8 cellular contexts compared by ENCODE assay signal in the genomic region with DNA sequence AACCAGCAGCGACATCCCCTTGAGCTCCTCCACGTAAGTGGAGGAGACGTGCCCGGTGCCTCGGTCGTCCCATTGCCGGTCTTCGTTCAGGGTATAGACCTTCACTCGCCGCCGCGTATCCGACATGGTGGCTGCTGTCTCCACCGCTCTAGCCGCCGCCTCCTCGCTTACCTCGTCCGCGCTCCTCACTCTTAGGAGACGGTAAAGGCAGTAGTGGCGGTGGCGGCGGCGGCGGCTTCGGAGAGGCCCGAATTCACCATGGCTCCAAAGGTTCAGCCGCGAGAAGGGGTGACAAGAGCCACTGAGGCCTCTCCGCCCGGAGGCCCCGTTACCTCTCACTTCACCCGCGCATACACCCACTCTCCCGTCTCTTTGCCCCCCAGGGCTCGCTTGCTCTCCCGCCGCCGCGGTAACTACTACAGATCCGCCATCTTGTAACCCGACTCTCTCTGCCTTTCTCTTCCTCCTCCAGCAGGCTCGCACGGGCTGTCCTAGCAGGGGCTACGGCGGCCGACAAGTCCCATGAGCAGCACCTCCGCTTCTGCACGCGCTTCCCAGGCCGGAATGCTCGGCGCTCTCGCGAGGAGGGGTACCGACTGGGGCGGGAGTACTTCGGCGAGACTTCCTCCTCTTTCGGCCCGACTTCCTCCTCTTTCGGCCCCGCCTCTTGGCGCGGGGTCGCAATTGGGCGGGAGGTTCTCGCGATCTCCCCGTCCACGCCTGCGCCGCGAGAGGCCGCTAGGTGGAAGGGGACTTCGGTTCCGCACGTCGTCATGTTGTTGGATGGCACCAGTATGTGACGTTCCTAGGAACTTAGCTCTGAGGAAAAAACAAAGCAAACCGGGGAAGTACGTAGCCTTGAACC. TPM values are rescaled to one million over a fixed set of nuclear protein-coding genes. Genes with fewer than 3 reads are reported as not detected.
DNase-seq lines count a peak whose midpoint lies in the region; ATAC-seq, FAIRE-seq and TF ChIP-seq lines count a peak whose summit lies in the region.

A gene (minus strand): TSS at position 463 of the 865 bp plus-strand sequence. CDS start 337 bp downstream, at position 126.

- H3K9me3 ChIP-seq in H1 (ENCODE audit: insufficient read depth in 2 of 2, low read depth in 1 of 2, low read length in 1 of 2) = no peaks in the 10 kb centered on the region

- H3K23me2 ChIP-seq in H1 (ENCODE audit: low read depth, low read length) = 0 out of 2 replicates have a peak, but pooled peaks cover 5% of the 10 kb centered on the region

- FAIRE-seq in H1 (lab: Jason Lieb, UNC) = no peak

- DNase-seq in COLO829 (ENCODE audit: low spot score) = peak; percentile 99
- peak; percentile 95 for DNase-seq in HS-5 (ENCODE audit: low read depth)
- DNase-seq in NK-92 (lab: John Stamatoyannopoulos, UW; ENCODE audit: unreplicated experiment) = peak; percentile 87
- DNase-seq in activated CD8-positive, alpha-beta memory T cell treated with anti-CD3 and anti-CD28 coated beads for 24 hours = peak; percentile 98
- peak; percentile 95 to 99 for DNase-seq in H1 (ENCODE audit: low read depth in 1 of 2, low spot score in 2 of 2)
- DNase-seq in memory B cell (ENCODE audit: low spot score in 2 of 2) = peak; percentile 92 to 98
- DNase-seq in stimulated activated CD8-positive, alpha-beta memory T cell treated with anti-CD3 and anti-CD28 coated beads, Interleukin-12 subunit alpha, Interleukin-12 subunit beta, amount 100 ng/mL, for 24 hours (ENCODE audit: extremely low read depth) = peak; percentile 96

- CTCF ChIA-PET in H1 (lab: Charles Lee; ENCODE audit: partially characterized antibody) = interaction anchor here (0.5 to 1.0 kb wide), 2 partner anchors 9 to 491 kb away, joined by 3 to 5 read pairs; no protein-coding TSS in a partner anchor

- peak within 1 kb of the TSS; percentile 57 for H3K4ac ChIP-seq in H1 (replicated peaks; ENCODE audit: insufficient read length, low read depth, low read length)

- H3K27me3 Mint-ChIP-seq in memory B cell = no peaks in the 10 kb centered on the region

- H2BK120ac ChIP-seq in H1 (replicated peaks; ENCODE audit: low read depth, low read length) = no peak within 1 kb of the TSS

- H3K4me2 ChIP-seq in H1 (ENCODE audit: insufficient read depth in 1 of 2, low read depth in 2 of 2, low read length in 2 of 2) = peak within 1 kb of the TSS; percentile 60 to 78

- peak within 1 kb of the TSS; percentile 7; the same call in 1 of the 2 replicates for H2AK5ac ChIP-seq in H1 (ENCODE audit: low read depth, low read length)

- peaks cover 2 to 18% (median 3%) of the 10 kb centered on the region in 4 experiments; a peak in 4 of 8 replicates for H3K36me3 ChIP-seq in H1 (ENCODE audit: control insufficient read depth in 2 of 4, insufficient read depth in 4 of 4, low read length in 3 of 4)

- H2BK5ac ChIP-seq in H1 (ENCODE audit: low read depth, low read length) = peak within 1 kb of the TSS; percentile 92

- no peaks in the 10 kb centered on the region for H3K9me3 Mint-ChIP-seq in memory B cell

- H3K27ac ChIP-seq in H1 (ENCODE audit: low read depth, low read length) = peak within 1 kb of the TSS; percentile 96

- H2BK15ac ChIP-seq in H1 (ENCODE audit: low read length) = no peak within 1 kb of the TSS

- peak in 2 of 3 experiments; percentile 18 to 36; a peak in 2 of 4 replicates for TF ChIP-seq CTCF in H1 (IDR thresholded peaks at IDR 0.05; ENCODE audit: control extremely low read depth in 1 of 3, insufficient read depth in 1 of 3, low read depth in 1 of 3, low read length in 3 of 3)

- H4K20me1 ChIP-seq in H1 (replicated peaks in 1 of 2; ENCODE audit: control insufficient read depth in 1 of 2, insufficient read depth in 2 of 2, low read length in 2 of 2) = peaks cover 0 to 9% of the 10 kb centered on the region in 2 experiments

- WGBS in H1 (ENCODE audit: extremely low coverage in 1 of 2, insufficient coverage in 1 of 2, insufficient read length in 1 of 2, insufficient replicate concordance in 2 of 2, low coverage in 1 of 2, low lambda C conversion rate in 2 of 2, missing lambda C conversion rate in 1 of 2), 2 experiments = 2% methylated on average over 79 of the region's 83 CpGs; no CpG with 5 or more reads in 1 of the 2 experiments

- peak within 1 kb of the TSS; percentile 98; the same call in 1 of the 2 replicates for H4K8ac ChIP-seq in H1 (ENCODE audit: extremely low read depth, insufficient read depth, low read length)

- H2BK12ac ChIP-seq in H1 (ENCODE audit: low read depth, low read length) = peak within 1 kb of the TSS; percentile 51

- H3K4me1 ChIP-seq in H1 (replicated peaks in 1 of 4; ENCODE audit: control insufficient read depth in 3 of 4, insufficient read depth in 4 of 4, low read length in 3 of 4) = peaks cover 0 to 3% (median 0%) of the 10 kb centered on the region in 4 experiments; a peak in 1 of 7 replicates

- POLR2A ChIA-PET in H1 (lab: Charles Lee; ENCODE audit: partially characterized antibody) = interaction anchor here (0.6 to 2.4 kb wide), 14 partner anchors 9 to 411 kb away, joined by 3 to 9 read pairs (median 4); no protein-coding TSS in a partner anchor

- peak within 1 kb of the TSS; percentile 66 for H4K91ac ChIP-seq in H1 (replicated peaks; ENCODE audit: insufficient read length, low read length)

- peaks cover 8% of the 10 kb centered on the region; the same call in 1 of the 2 replicates for H3K79me1 ChIP-seq in H1 (ENCODE audit: low read depth, low read length)

- no peak within 1 kb of the TSS for H3K4me3 Mint-ChIP-seq in memory B cell

- no peak within 1 kb of the TSS for H3K14ac ChIP-seq in H1 (ENCODE audit: insufficient read length)

- H3K56ac ChIP-seq in H1 (replicated peaks; ENCODE audit: insufficient read length, low read depth, low read length) = peak within 1 kb of the TSS; percentile 81

- no peak within 1 kb of the TSS for H3K18ac ChIP-seq in H1 (ENCODE audit: extremely low read depth, low read length)

- H3K79me2 ChIP-seq in H1 (ENCODE audit: control insufficient read depth in 1 of 2, insufficient read depth in 2 of 2, low read length in 2 of 2) = peaks cover 11 to 74% of the 10 kb centered on the region in 2 experiments

- no peaks in the 10 kb centered on the region for H3K27me3 ChIP-seq in H1 (replicated peaks in 1 of 4; ENCODE audit: control insufficient read depth in 3 of 4, extremely low read depth in 1 of 4, insufficient read depth in 3 of 4, low read length in 3 of 4)

- H4K5ac ChIP-seq in H1 (ENCODE audit: insufficient read length, low read depth, low read length) = peak within 1 kb of the TSS; percentile 69

- H3K23ac ChIP-seq in H1 (ENCODE audit: insufficient read length) = no peak within 1 kb of the TSS

- peaks cover 23% of the 10 kb centered on the region for H3K4me1 Mint-ChIP-seq in memory B cell

- no peak within 1 kb of the TSS for H2BK20ac ChIP-seq in H1 (ENCODE audit: low read length)

- H3K27ac Mint-ChIP-seq in memory B cell = no peak within 1 kb of the TSS

- H3K4me3 ChIP-seq in H1 (ENCODE audit: extremely low read depth in 1 of 4, insufficient read depth in 2 of 4, low read depth in 3 of 4, low read length in 4 of 4) = peak within 1 kb of the TSS; percentile 58 to 100 (median 98)

- peak within 1 kb of the TSS; percentile 91 for H2AFZ ChIP-seq in H1 (ENCODE audit: low read length)

- peak; percentile 82 for ATAC-seq in GM19468 (IDR thresholded peaks at IDR 0.05; ENCODE audit: extremely low read depth, unreplicated experiment)
- peak; percentile 76 for ATAC-seq in memory B cell (ENCODE audit: low read depth)

- H3K36me3 Mint-ChIP-seq in memory B cell = peaks cover 13% of the 10 kb centered on the region

- no peak; a peak in 1 of 4 replicates for TF ChIP-seq RAD21 in H1 (IDR thresholded peaks at IDR 0.05 in 1 of 2, conservative IDR thresholded peaks at IDR 0.05 in 1 of 2; ENCODE audit: low read depth in 2 of 2, low read length in 2 of 2)

- peak within 1 kb of the TSS; percentile 98 to 99 (median 98) for H3K9ac ChIP-seq in H1 (replicated peaks in 1 of 4; ENCODE audit: extremely low read depth in 1 of 4, low read depth in 3 of 4, low read length in 3 of 4)

- TF ChIP-seq EP300 in H1 (IDR thresholded peaks at IDR 0.05; ENCODE audit: borderline replicate concordance in 1 of 2, low read depth in 2 of 2, low read length in 2 of 2) = peak in 1 of 2 experiments; percentile 66; a peak in 1 of 3 replicates

- peak; percentile 66 to 88; a peak in 2 of 3 replicates for TF ChIP-seq POLR2A in H1 (IDR thresholded peaks at IDR 0.05; ENCODE audit: control extremely low read depth in 1 of 2, low read depth in 2 of 2, low read length in 2 of 2)

TF ChIP-seq in H1, 55 proteins besides CTCF, POLR2A, EP300 and RAD21 (continues in another document):
- 0 out of 2 replicates have a peak, but pooled peaks have one; percentile 9 for TF ChIP-seq EGR1 (IDR thresholded peaks at IDR 0.05; ENCODE audit: borderline replicate concordance, low read depth, low read length)
- TF ChIP-seq, protein P1, sequence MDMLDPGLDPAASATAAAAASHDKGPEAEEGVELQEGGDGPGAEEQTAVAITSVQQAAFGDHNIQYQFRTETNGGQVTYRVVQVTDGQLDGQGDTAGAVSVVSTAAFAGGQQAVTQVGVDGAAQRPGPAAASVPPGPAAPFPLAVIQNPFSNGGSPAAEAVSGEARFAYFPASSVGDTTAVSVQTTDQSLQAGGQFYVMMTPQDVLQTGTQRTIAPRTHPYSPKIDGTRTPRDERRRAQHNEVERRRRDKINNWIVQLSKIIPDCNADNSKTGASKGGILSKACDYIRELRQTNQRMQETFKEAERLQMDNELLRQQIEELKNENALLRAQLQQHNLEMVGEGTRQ (IDR thresholded peaks at IDR 0.05; ENCODE audit: low read length) = no peak
- TF ChIP-seq GTF2F1 (IDR thresholded peaks at IDR 0.05; ENCODE audit: borderline replicate concordance, low read depth, low read length) = peak; percentile 66; the same call in 1 of the 2 replicates
- no peak for TF ChIP-seq FOSL1 (IDR thresholded peaks at IDR 0.05; ENCODE audit: insufficient read depth, low read depth, low read length)
- TF ChIP-seq ASH2L (IDR thresholded peaks at IDR 0.05; ENCODE audit: low read length) = peak; percentile 84
- peak; percentile 100 for TF ChIP-seq CHD2 (IDR thresholded peaks at IDR 0.05; ENCODE audit: low read length)
- peak; percentile 84 for TF ChIP-seq TEAD4 (IDR thresholded peaks at IDR 0.05; ENCODE audit: low read depth, low read length)
- TF ChIP-seq POLR2AphosphoS5 (IDR thresholded peaks at IDR 0.05; ENCODE audit: low read depth, low read length) = peak; percentile 91
- peak; percentile 91 for TF ChIP-seq TAF1 (IDR thresholded peaks at IDR 0.05; ENCODE audit: low read depth, low read length)
- 0 out of 2 replicates have a peak, but pooled peaks have one; percentile 41 for TF ChIP-seq SRF (IDR thresholded peaks at IDR 0.05; ENCODE audit: low read depth, low read length)

RNA-seq across cellular contexts. Expression of the gene that starts here (rescaled TPM):
- total RNA-seq in H1 (2021; fragmentation: NEBNext Ultra II Directional; extraction: Animal tissue kit (Norgen Biotek cat#: 25700)) = 38.8 and 39.1 TPM in 2 replicates
- polyA plus RNA-seq in H1 (2011; rRNA removed) = 7.0 and 8.5 TPM in 2 replicates
- polyA plus RNA-seq in H1 (2011; cell fraction: cytosol; rRNA removed) = 12.7 TPM
- 7.0 TPM for polyA plus RNA-seq in H1 (2011; cell fraction: nucleus; rRNA removed)
- 12.3 to 23.7 TPM (median 14.6 TPM) in 4 replicates for polyA plus RNA-seq in H1 (2012, experiment 1 of 2)
- 2.7 TPM for polyA plus RNA-seq in H1 (2012, experiment 2 of 2)
- 20.4 TPM for polyA plus RNA-seq in H1 (2013, experiment 1 of 2)
- 19.1 TPM for polyA plus RNA-seq in H1 (2013, experiment 2 of 2)
- 11.1 and 15.3 TPM in 2 replicates for polyA minus RNA-seq in H1 (2011; rRNA and poly(A)+ RNA removed)
- 14.8 TPM for polyA minus RNA-seq in H1 (2011; cell fraction: cytosol; rRNA and poly(A)+ RNA removed)
- 41.6 TPM for polyA minus RNA-seq in H1 (2011; cell fraction: nucleus; rRNA and poly(A)+ RNA removed)

Comparison
In these comparisons a context has a peak if more than half of its experiments do, and no peak if none do; other contexts are left out.
1. Peak in every context shown above with its lines: DNase-seq, ATAC-seq, H3K4me3 ChIP-seq and H3K27ac ChIP-seq.